Comparison of ENCODE assay signal across 8 cellular contexts in genomic region chr4:176792348-176793059, GRCh38. TPM values are rescaled to one million over a fixed set of nuclear protein-coding genes. Genes with fewer than 3 reads are reported as not detected.
DNase-seq lines count a peak whose midpoint lies in the region; ATAC-seq and TF ChIP-seq lines count a peak whose summit lies in the region.

VEGFC (minus strand) TSS chr4:176792922; CDS start chr4:176792311, 611 bp downstream.

- H3K27me3 Mint-ChIP-seq in activated T-cell treated with anti-CD3 and anti-CD28 coated beads, Interleukin-2, amount 50 U/mL, for 72 hours (ENCODE audit: low read depth) = peaks cover 52% of the 10 kb centered on the region
- peaks cover 40% of the 10 kb centered on the region for H3K27me3 Mint-ChIP-seq in neural crest cell (ENCODE audit: low read depth)

- no peak within 1 kb of the TSS for H3K27ac Mint-ChIP-seq in activated T-cell treated with anti-CD3 and anti-CD28 coated beads, Interleukin-2, amount 50 U/mL, for 72 hours
- peak within 1 kb of the TSS; percentile 2 for H3K27ac Mint-ChIP-seq in neural crest cell (ENCODE audit: unreplicated experiment)

- H3K4me1 Mint-ChIP-seq in activated T-cell treated with anti-CD3 and anti-CD28 coated beads, Interleukin-2, amount 50 U/mL, for 72 hours (ENCODE audit: low read depth) = peaks cover 6% of the 10 kb centered on the region
- peaks cover 16% of the 10 kb centered on the region for H3K4me1 Mint-ChIP-seq in neural crest cell

- peak; percentile 21 for TF ChIP-seq CTCF in neural crest cell (conservative IDR thresholded peaks at IDR 0.05)

- H3K9me3 Mint-ChIP-seq in activated T-cell treated with anti-CD3 and anti-CD28 coated beads, Interleukin-2, amount 50 U/mL, for 72 hours = no peaks in the 10 kb centered on the region
- no peaks in the 10 kb centered on the region for H3K9me3 Mint-ChIP-seq in neural crest cell

- ATAC-seq in activated T-cell treated with anti-CD3 and anti-CD28 coated beads, Interleukin-2, amount 50 U/mL, for 72 hours (replicated peaks in 1 of 2) = peak; percentile 90 to 95

- peak within 1 kb of the TSS; percentile 61 to 75 for H3K4me3 Mint-ChIP-seq in activated T-cell treated with anti-CD3 and anti-CD28 coated beads, Interleukin-2, amount 50 U/mL, for 72 hours
- peak within 1 kb of the TSS; percentile 87 for H3K4me3 Mint-ChIP-seq in neural crest cell

- H3K36me3 Mint-ChIP-seq in activated T-cell treated with anti-CD3 and anti-CD28 coated beads, Interleukin-2, amount 50 U/mL, for 72 hours (ENCODE audit: insufficient read depth in 2 of 2) = peaks cover 0 to 3% of the 10 kb centered on the region in 2 donors
- no peaks in the 10 kb centered on the region for H3K36me3 Mint-ChIP-seq in neural crest cell (ENCODE audit: low read depth)

- peak; percentile 12 for DNase-seq in NCI-H2227 (lab: John Stamatoyannopoulos, UW; ENCODE audit: unreplicated experiment)
- no peak for DNase-seq in NCI-H2227 treated with DMSO at 0.1 percent for 48 hours (lab: John Stamatoyannopoulos, UW)
- peak; percentile 63 for DNase-seq in H4 (ENCODE audit: low spot score)
- DNase-seq in M059J (ENCODE audit: low read depth) = peak; percentile 76
- peak; percentile 19 to 32 for DNase-seq in activated T-cell treated with anti-CD3 and anti-CD28 coated beads, Interleukin-2, amount 50 U/mL, for 72 hours
- DNase-seq in germinal center (ENCODE audit: low spot score) = peak; percentile 27
- peak; percentile 44 for DNase-seq in neural crest cell (ENCODE audit: low read depth, low spot score)
- no peak for DNase-seq in inferior parietal cortex (ENCODE audit: extremely low spot score)

RNA-seq across cellular contexts. Expression of gene VEGFC, which starts in this region (rescaled TPM):
- total RNA-seq in H4 (2014; rRNA removed; shearing (Covaris generic)) = 12.2 and 15.1 TPM in 2 replicates
- 54.5 and 80.4 TPM in 2 replicates for total RNA-seq in M059J (2014; rRNA removed; shearing (Covaris generic))
- not detected for total RNA-seq in activated T-cell treated with anti-CD3 and anti-CD28 coated beads, Interleukin-2, amount 50 U/mL, for 72 hours
- 2.5 and 3.1 TPM in 2 replicates for total RNA-seq in neural crest cell

Comparison
In these comparisons a context has a peak if more than half of its experiments do, and no peak if none do; other contexts are left out.
1. DNase-seq: peak in NCI-H2227 (single experiment), H4 (single experiment), M059J (single experiment), germinal center (single experiment) and neural crest cell (single experiment); none in NCI-H2227 treated with DMSO at 0.1 percent for 48 hours (single experiment) and inferior parietal cortex (single experiment).
2. Peak in DNase-seq and ATAC-seq in activated T-cell treated with anti-CD3 and anti-CD28 coated beads, Interleukin-2, amount 50 U/mL, for 72 hours; RNA of the gene not detected or under 1 TPM.